In genomic region chr21:34884346-34884929, GRCh38 we compare ENCODE assay signal across 10 cellular contexts.
DNase-seq lines count a peak whose midpoint lies in the region; ATAC-seq and TF ChIP-seq lines count a peak whose summit lies in the region.
"Had no signal": no experiment of that assay in that cellular context is flagged by ENCODE, and none has a peak within 500 bp of the region (broad histone marks: within the 10 kb centered on the region; RNA-seq: fewer than 3 reads in every experiment).

No MANE protein-coding gene starts in this region.

- peaks cover 4% of the 10 kb centered on the region; the same call in 1 of the 2 replicates for H3K79me2 ChIP-seq in KMS-11 (ENCODE audit: insufficient read depth, low read depth)

- H3K4me1 ChIP-seq in BLaER1 (peaks cover 50% of the 10 kb centered on the region), KMS-11 (ENCODE audit: low read depth, poor library complexity, severe bottlenecking) (peaks cover 22% of the 10 kb centered on the region), mononuclear cell (ENCODE audit: insufficient read depth, low read length) (peaks cover 76% of the 10 kb centered on the region), ovary (ENCODE audit: insufficient read depth) (peaks cover 2% of the 10 kb centered on the region)

- TF ChIP-seq EP300 in ovary (IDR thresholded peaks at IDR 0.05), result no peak

- H3K4me2 ChIP-seq in BLaER1 (peak overlapping the region; percentile 90), KMS-11 (peak overlapping the region; percentile 79; the same call in 1 of the 2 replicates)

- H3K4me3 ChIP-seq in BLaER1 (peak overlapping the region; percentile 89), KMS-11 (IDR thresholded peaks at IDR 0.05; ENCODE audit: insufficient read depth, low read depth, low read length) (no peak overlapping the region), brain microvascular endothelial cell (ENCODE audit: low read depth, low read length) (peak overlapping the region; percentile 91), mononuclear cell (ENCODE audit: low read length) (peak overlapping the region; percentile 64), ovary (no peak overlapping the region)

- H3K27ac ChIP-seq in BLaER1 (peak overlapping the region; percentile 75), KMS-11 (no peak overlapping the region), brain microvascular endothelial cell (peak overlapping the region; percentile 97), ovary (no peak overlapping the region)

- H3K36me3 ChIP-seq in BLaER1 (peaks cover 67% of the 10 kb centered on the region), KMS-11 (ENCODE audit: insufficient read depth) (no peaks in the 10 kb centered on the region), brain microvascular endothelial cell (replicated peaks) (peaks cover 23% of the 10 kb centered on the region), ovary (no peaks in the 10 kb centered on the region)

- intact Hi-C loops in ovary (cut with DNase I), result loop anchor here in 1 of 4 donors (10.0 kb wide), 1 partner anchor 140 kb away; no protein-coding TSS in a partner anchor

- DNase-seq in brain microvascular endothelial cell (no peak), middle frontal gyrus (ENCODE audit: extremely low spot score, low spot score) (no peak), ovary (no peak)
- DNase-seq: NCI-H2029 had no signal

- WGBS in ovary, 3 donors, result 56 to 70% (median 67%) methylated on average over 3 of the region's 3 CpGs

- TF ChIP-seq CTCF in KMS-11 (conservative IDR thresholded peaks at IDR 0.05; ENCODE audit: low read depth, low read length) (no peak), brain microvascular endothelial cell (IDR thresholded peaks at IDR 0.05; ENCODE audit: low read depth, low read length, missing control alignments) (no peak), ovary (IDR thresholded peaks at IDR 0.05) (no peak)

- no peak for ATAC-seq in HG03045 (IDR thresholded peaks at IDR 0.05; ENCODE audit: unreplicated experiment)
- no peak for ATAC-seq in HG03457 (IDR thresholded peaks at IDR 0.05; ENCODE audit: unreplicated experiment)
- ATAC-seq: sciatic nerve had no signal

- in situ Hi-C loops in brain microvascular endothelial cell (cut with HindIII; ENCODE audit: low pct_ligation_motif_present, low sequenced_read_pairs), result no loop called here

- peaks cover 100% of the 10 kb centered on the region for H4K20me1 ChIP-seq in BLaER1
- H4K20me1 ChIP-seq in KMS-11 (ENCODE audit: insufficient read depth), result no peaks in the 10 kb centered on the region

- H3K9me3 ChIP-seq in BLaER1 (no peaks in the 10 kb centered on the region), mononuclear cell (ENCODE audit: low read depth, low read length) (no peaks in the 10 kb centered on the region), ovary (no peaks in the 10 kb centered on the region)

- H3K27me3 ChIP-seq in BLaER1 (no peaks in the 10 kb centered on the region), KMS-11 (ENCODE audit: insufficient read depth, low read depth) (peaks cover 18% of the 10 kb centered on the region), brain microvascular endothelial cell (replicated peaks) (no peaks in the 10 kb centered on the region), mononuclear cell (ENCODE audit: insufficient read depth, low read length) (no peaks in the 10 kb centered on the region), ovary (peaks cover 3% of the 10 kb centered on the region)

- TF ChIP-seq POLR2A in ovary (IDR thresholded peaks at IDR 0.05), result no peak

- H2AFZ ChIP-seq in KMS-11 (ENCODE audit: low read depth), result no peak overlapping the region

- H3K9ac ChIP-seq in BLaER1 (peak overlapping the region; percentile 90), KMS-11 (no peak overlapping the region)

Comparison
In these comparisons a context has a peak if more than half of its experiments do, and no peak if none do; other contexts are left out.
1. H3K27ac ChIP-seq: peak in BLaER1 (single experiment) and brain microvascular endothelial cell (single experiment); none in KMS-11 (single experiment) and ovary (0 of 2).
2. H3K4me3 ChIP-seq: peak in BLaER1 (single experiment), brain microvascular endothelial cell (single experiment) and mononuclear cell (single experiment); none in KMS-11 (single experiment) and ovary (single experiment).